1 cellular context compared by ENCODE assay signal in genomic region chr1:221987860-221988520, GRCh38.
TF ChIP-seq lines count a peak whose summit lies in the region.

No MANE protein-coding gene starts in this region.

TF ChIP-seq in K562, 482 proteins besides CTCF, POLR2A, EP300 and RAD21 (continued from another document and continues in another):
- TF ChIP-seq ZBTB9 (CRISPR knock-in tag; IDR thresholded peaks at IDR 0.05) (peak; percentile 60; the same call in 1 of the 2 replicates), IRF1 (CRISPR knock-in tag; IDR thresholded peaks at IDR 0.05; ENCODE audit: borderline replicate concordance) (no peak), CBFA2T2 (conservative IDR thresholded peaks at IDR 0.05) (peak; percentile 77), ZBTB33 (CRISPR knock-in tag; IDR thresholded peaks at IDR 0.05) (no peak), BRCA1 (IDR thresholded peaks at IDR 0.05) (no peak), BRCA1 (CRISPR knock-in tag; IDR thresholded peaks at IDR 0.05) (no peak), HDAC2 (IDR thresholded peaks at IDR 0.05) (0 out of 2 replicates have a peak, but pooled peaks have one; percentile 57), RNF2 (IDR thresholded peaks at IDR 0.05) (peak; percentile 21; the same call in 1 of the 2 replicates), FOXP4 (CRISPR knock-in tag; IDR thresholded peaks at IDR 0.05; ENCODE audit: borderline replicate concordance) (no peak), KAT2B (IDR thresholded peaks at IDR 0.05; ENCODE audit: low read depth, low read length) (no peak), KLF6 (CRISPR knock-in tag; IDR thresholded peaks at IDR 0.05; ENCODE audit: borderline replicate concordance) (no peak), NEUROD1 (IDR thresholded peaks at IDR 0.05; ENCODE audit: borderline replicate concordance, low read depth, low read length, partially characterized antibody) (peak; percentile 64), ZNF589 (CRISPR knock-in tag; IDR thresholded peaks at IDR 0.05; ENCODE audit: low read depth) (peak; percentile 86; the same call in 1 of the 2 replicates), HNRNPH1 (optimal IDR thresholded peaks at IDR 0.05; ENCODE audit: low read depth, low read length) (no peak), YBX1 (IDR thresholded peaks at IDR 0.05) (no peak), BHLHE40 (IDR thresholded peaks at IDR 0.05; ENCODE audit: low read length) (no peak), HNRNPL (IDR thresholded peaks at IDR 0.05; ENCODE audit: low read depth, low read length) (no peak), ZNF518B (CRISPR knock-in tag; IDR thresholded peaks at IDR 0.05) (no peak), THAP7 (CRISPR knock-in tag; IDR thresholded peaks at IDR 0.05) (no peak), ZNF512 (tag; IDR thresholded peaks at IDR 0.05) (no peak), TEAD1 (CRISPR knock-in tag; IDR thresholded peaks at IDR 0.05) (peak in 1 of 2 experiments; percentile 81; a peak in 2 of 4 replicates), ZNF282 (CRISPR knock-in tag; IDR thresholded peaks at IDR 0.05) (no peak), ZNF445 (CRISPR knock-in tag; IDR thresholded peaks at IDR 0.05; ENCODE audit: low read depth) (no peak), TAF1 (IDR thresholded peaks at IDR 0.05; ENCODE audit: control insufficient read depth, extremely low read depth, insufficient read depth, low read length, severe bottlenecking) (no peak), ZMIZ1 (IDR thresholded peaks at IDR 0.05; ENCODE audit: low read depth in 2 of 2, low read length in 2 of 2) (no peak), BCLAF1 (IDR thresholded peaks at IDR 0.05; ENCODE audit: borderline replicate concordance in 1 of 2, control insufficient read depth in 1 of 2, low read depth in 2 of 2, low read length in 1 of 2) (no peak), DPF2 (IDR thresholded peaks at IDR 0.05) (peak; percentile 95), MAFG (tag; conservative IDR thresholded peaks at IDR 0.05) (peak; percentile 90), E2F6 (IDR thresholded peaks at IDR 0.05; ENCODE audit: borderline replicate concordance in 1 of 2, extremely low read depth in 1 of 2, insufficient read depth in 1 of 2, insufficient read length in 1 of 2, low read depth in 1 of 2, low read length in 1 of 2, poor library complexity in 1 of 2, severe bottlenecking in 1 of 2) (no peak), SOX6 (IDR thresholded peaks at IDR 0.05) (peak; percentile 70; the same call in 1 of the 2 replicates), ATF4 (CRISPR knock-in tag; IDR thresholded peaks at IDR 0.05) (no peak)
